8 cellular contexts compared by ENCODE assay signal in genomic region chr14:50860478-50861086, GRCh38. TPM values are rescaled to one million over a fixed set of nuclear protein-coding genes. Genes with fewer than 3 reads are reported as not detected.
DNase-seq lines count a peak whose midpoint lies in the region; ATAC-seq and TF ChIP-seq lines count a peak whose summit lies in the region.

No MANE protein-coding gene starts in this region.

- H3K4me1 Mint-ChIP-seq in Caco-2 (ENCODE audit: low read depth, unreplicated experiment) (no peaks in the 10 kb centered on the region), chondrocyte (ENCODE audit: low read depth) (peaks cover 18% of the 10 kb centered on the region)

- no TSS peak for BruUV-seq in Caco-2 (replicated peaks; lab: Mats Ljungman, UMichigan)

- no peaks in the 10 kb centered on the region for H3K9me3 Mint-ChIP-seq in Caco-2 (ENCODE audit: unreplicated experiment)
- no peaks in the 10 kb centered on the region for H3K9me3 Mint-ChIP-seq in chondrocyte (ENCODE audit: low read depth)

- CTCF ChIA-PET in Caco-2 (lab: Charles Lee), result interaction anchor here (0.7 to 1.6 kb wide), 30 partner anchors 9 to 921 kb away, joined by 3 to 13 read pairs (median 4); partner anchors contain the start of genes NIN and PYGL

- no peaks in the 10 kb centered on the region; the same call in 1 of the 2 replicates for H3K27me3 ChIP-seq in Caco-2 (replicated peaks; ENCODE audit: control insufficient read depth, insufficient read depth, low read length)

- POLR2A ChIA-PET in Caco-2 (lab: Charles Lee), result interaction anchor here (0.6 to 0.8 kb wide), 2 partner anchors 31 to 307 kb away, joined by 3 to 13 read pairs; no protein-coding TSS in a partner anchor

- no peak overlapping the region for H3K4me3 ChIP-seq in Caco-2 (ENCODE audit: low read depth, low read length)

- H3K27me3 Mint-ChIP-seq in Caco-2 (ENCODE audit: insufficient read depth, unreplicated experiment) (peaks cover 3% of the 10 kb centered on the region), chondrocyte (ENCODE audit: low read depth) (no peaks in the 10 kb centered on the region)

- peak; percentile 73 to 80 for TF ChIP-seq CTCF in Caco-2 (IDR thresholded peaks at IDR 0.05; ENCODE audit: insufficient read depth in 1 of 2, low read depth in 1 of 2, low read length in 1 of 2, severe bottlenecking in 1 of 2, unreplicated experiment in 1 of 2)
- TF ChIP-seq CTCF in chondrocyte (IDR thresholded peaks at IDR 0.05), result peak; percentile 91

- H3K9me3 ChIP-seq in Caco-2, result no peaks in the 10 kb centered on the region

- DNase-seq in Caco-2, result peak; percentile 78 to 87
- DNase-seq in NCI-H345 (lab: John Stamatoyannopoulos, UW), result peak; percentile 93
- DNase-seq in activated CD4-positive, CD25-positive, alpha-beta regulatory T cell treated with anti-CD3 and anti-CD28 coated beads, Interleukin-2, amount 50 U/mL, for 72 hours, result peak; percentile 86
- no peak for DNase-seq in chondrocyte (ENCODE audit: low spot score)
- peak; percentile 82 for DNase-seq in kidney tubule cell (ENCODE audit: low spot score)
- DNase-seq in stimulated activated CD4-positive, alpha-beta T cell treated with anti-CD3 and anti-CD28 coated beads, Interleukin-15, amount 100 ng/mL, for 48 hours (ENCODE audit: low read depth in 2 of 2), result peak; percentile 75 to 84

- H3K4me3 Mint-ChIP-seq in Caco-2 (ENCODE audit: unreplicated experiment) (peak overlapping the region; percentile 67), chondrocyte (ENCODE audit: unreplicated experiment) (peak overlapping the region; percentile 75)

- ATAC-seq in HG02885 (IDR thresholded peaks at IDR 0.05; ENCODE audit: poor library complexity, unreplicated experiment), result peak; percentile 55
- ATAC-seq in HG02884 (IDR thresholded peaks at IDR 0.05; ENCODE audit: unreplicated experiment), result no peak

- H3K36me3 Mint-ChIP-seq in Caco-2 (ENCODE audit: insufficient read depth, unreplicated experiment) (no peaks in the 10 kb centered on the region), chondrocyte (ENCODE audit: low read depth) (no peaks in the 10 kb centered on the region)

- intact Hi-C loops in Caco-2 (cut with micrococcal nuclease; ENCODE audit: unreplicated experiment), result loop anchor here (2.0 kb wide), 2 partner anchors 82 to 260 kb away; no protein-coding TSS in a partner anchor

- no peaks in the 10 kb centered on the region for H3K4me1 ChIP-seq in Caco-2

- H3K36me3 ChIP-seq in Caco-2 (ENCODE audit: control insufficient read depth, insufficient read depth, low read length), result no peaks in the 10 kb centered on the region

- no peak overlapping the region for H3K27ac Mint-ChIP-seq in Caco-2 (ENCODE audit: unreplicated experiment)
- peak overlapping the region; percentile 89 for H3K27ac Mint-ChIP-seq in chondrocyte (ENCODE audit: unreplicated experiment)

RNA-seq across cellular contexts. Expression of gene ABHD12B, which starts 11.3 kb away (rescaled TPM):
- total RNA-seq in Caco-2 (2022) (not detected in 2 replicates), chondrocyte (not detected in 3 replicates)

RNA-seq across cellular contexts. Expression of gene NIN, which starts 29.6 kb away (rescaled TPM):
- total RNA-seq in Caco-2 (2022) (11.2 and 16.9 TPM in 2 replicates), chondrocyte (43.5 to 46.9 TPM (median 45.0 TPM) in 3 replicates)
